Comparison of ENCODE assay signal across 27 cellular contexts in genomic region chr2:225615514-225615913, GRCh38.
"Had no signal": no experiment of that assay in that cellular context is flagged by ENCODE, and none has a peak within 500 bp of the region (broad histone marks: within the 10 kb centered on the region; RNA-seq: fewer than 3 reads in every experiment).

No MANE protein-coding gene starts in this region.

- H3K27ac ChIP-seq: coronary artery, gastrocnemius medialis, lower lobe of right lung, neural progenitor cell, prostate gland, right atrium auricular region, suprapubic skin, transverse colon, upper lobe of right lung, vagina had no signal

- H3K4me3 Mint-ChIP-seq: memory B cell; naive thymus-derived CD4-positive, alpha-beta T cell; nephron; neural progenitor cell; stimulated activated naive CD8-positive, alpha-beta T cell treated with anti-CD3 and anti-CD28 coated beads, Interleukin-15, amount 100 ng/mL, for 72 hours had no signal

- H3K4me3 ChIP-seq: coronary artery, gastrocnemius medialis, lower lobe of right lung, neural progenitor cell, prostate gland, right atrium auricular region, smooth muscle cell, suprapubic skin, transverse colon, upper lobe of right lung, vagina had no signal

- H3K9ac ChIP-seq: neural progenitor cell had no signal

- H3K36me3 Mint-ChIP-seq: memory B cell; naive thymus-derived CD4-positive, alpha-beta T cell; neural progenitor cell had no signal

- H3K9me3 ChIP-seq: gastrocnemius medialis, lower lobe of right lung, prostate gland, right atrium auricular region, suprapubic skin, transverse colon, upper lobe of right lung, vagina had no signal

- H3K27me3 ChIP-seq: gastrocnemius medialis, neural progenitor cell, right atrium auricular region, suprapubic skin, transverse colon, upper lobe of right lung, vagina had no signal

- H3K9me3 Mint-ChIP-seq: memory B cell; naive thymus-derived CD4-positive, alpha-beta T cell; nephron; neural progenitor cell; stimulated activated naive CD8-positive, alpha-beta T cell treated with anti-CD3 and anti-CD28 coated beads, Interleukin-15, amount 100 ng/mL, for 72 hours had no signal

- DNase-seq: dermis blood vessel endothelial cell; effector memory CD4-positive, alpha-beta T cell; foreskin fibroblast; gastrocnemius medialis; head of caudate nucleus; left ventricle myocardium superior; lower lobe of right lung; midbrain; naive thymus-derived CD4-positive, alpha-beta T cell; nucleus accumbens; stimulated activated CD4-positive, alpha-beta T cell treated with anti-CD3 and anti-CD28 coated beads, Interleukin-12 subunit alpha, Interleukin-12 subunit beta, amount 100 ng/mL, for 4 hours; stimulated activated CD4-positive, alpha-beta T cell treated with anti-CD3 and anti-CD28 coated beads, Interleukin-1b, Interleukin-23, amount 100 ng/mL, for 48 hours; stimulated activated CD4-positive, alpha-beta T cell treated with anti-CD3 and anti-CD28 coated beads, Interleukin-4, amount 100 ng/mL, for 1 hour; stimulated activated CD8-positive, alpha-beta memory T cell treated with anti-CD3 and anti-CD28 coated beads, Interleukin-4, amount 100 ng/mL, for 48 hours; stimulated activated naive CD4-positive, alpha-beta T cell; stimulated activated naive CD8-positive, alpha-beta T cell treated with anti-CD3 and anti-CD28 coated beads, Interleukin-15, amount 100 ng/mL, for 72 hours; transverse colon; upper lobe of right lung had no signal

- H3K36me3 ChIP-seq: gastrocnemius medialis, lower lobe of right lung, neural progenitor cell, prostate gland, right atrium auricular region, suprapubic skin, transverse colon, upper lobe of right lung, vagina had no signal

- H3K4me1 Mint-ChIP-seq: memory B cell; naive thymus-derived CD4-positive, alpha-beta T cell; nephron; stimulated activated naive CD8-positive, alpha-beta T cell treated with anti-CD3 and anti-CD28 coated beads, Interleukin-15, amount 100 ng/mL, for 72 hours had no signal

- H3K27ac Mint-ChIP-seq: memory B cell; naive thymus-derived CD4-positive, alpha-beta T cell; nephron; neural progenitor cell; stimulated activated naive CD8-positive, alpha-beta T cell treated with anti-CD3 and anti-CD28 coated beads, Interleukin-15, amount 100 ng/mL, for 72 hours had no signal

- H3K4me1 ChIP-seq: gastrocnemius medialis, lower lobe of right lung, neural progenitor cell, prostate gland, right atrium auricular region, suprapubic skin, transverse colon, upper lobe of right lung, vagina had no signal
